In genomic region chr17:3683054-3683511, GRCh38 we compare ENCODE assay signal across 8 cellular contexts. TPM values are rescaled to one million over a fixed set of nuclear protein-coding genes. Genes with fewer than 3 reads are reported as not detected.
DNase-seq lines count a peak whose midpoint lies in the region; ATAC-seq, FAIRE-seq and TF ChIP-seq lines count a peak whose summit lies in the region.

No MANE protein-coding gene starts in this region.

- no peak for ATAC-seq in lung (ENCODE audit: insufficient read depth, low FRiP score)
- no peak for ATAC-seq in thoracic aorta (ENCODE audit: insufficient number of reproducible peaks, low FRiP score, low read depth)

- TF ChIP-seq CTCF in GM12873 (IDR thresholded peaks at IDR 0.05; ENCODE audit: insufficient read depth, low read depth, low read length, missing control alignments) (peak; percentile 99), HL-60 (IDR thresholded peaks at IDR 0.05; ENCODE audit: insufficient read depth, low read length) (peak; percentile 39), VCaP (conservative IDR thresholded peaks at IDR 0.05) (peak; percentile 97), bronchial epithelial cell (IDR thresholded peaks at IDR 0.05; ENCODE audit: insufficient read depth, low read length, severe bottlenecking) (peak; percentile 96), lung (IDR thresholded peaks at IDR 0.05; ENCODE audit: control extremely low read depth, extremely low read depth) (peak; percentile 52), thoracic aorta (IDR thresholded peaks at IDR 0.05) (peak; percentile 69)

- 28 to 33% methylated on average over 10 of the region's 10 CpGs for WGBS in lung, 2 donors

- DNase-seq in HL-60 (ENCODE audit: low read depth in 1 of 2, low spot score in 1 of 2) (peak in 1 of 2 experiments; percentile 18), bronchial epithelial cell (ENCODE audit: low read depth) (no peak), lung (ENCODE audit: low spot score) (no peak), thoracic aorta (ENCODE audit: low spot score) (no peak), NCI-H345 treated with DMSO at 0.1 percent for 48 hours (lab: John Stamatoyannopoulos, UW; ENCODE audit: unreplicated experiment) (no peak), posterior vena cava (ENCODE audit: low spot score) (no peak)

- H3K4me3 ChIP-seq in HL-60 (replicated peaks; ENCODE audit: insufficient read depth, low read length) (no peak overlapping the region), bronchial epithelial cell (ENCODE audit: low read depth, low read length) (no peak overlapping the region), lung (no peak overlapping the region), thoracic aorta (no peak overlapping the region)

- H3K4me1 ChIP-seq in lung (ENCODE audit: control insufficient read depth in 2 of 2, insufficient read depth in 2 of 2, low read length in 2 of 2) (no peaks in the 10 kb centered on the region), thoracic aorta (ENCODE audit: control insufficient read depth in 1 of 2, low read depth in 2 of 2) (no peaks in the 10 kb centered on the region)

- no peak overlapping the region for H3K27ac ChIP-seq in HL-60 (replicated peaks)
- no peak overlapping the region for H3K27ac ChIP-seq in VCaP
- no peak overlapping the region for H3K27ac ChIP-seq in lung (ENCODE audit: low read depth in 1 of 2, low read length in 1 of 2)
- no peak overlapping the region for H3K27ac ChIP-seq in thoracic aorta

- intact Hi-C loops in posterior vena cava (cut with DNase I), result no loop called here

- no peaks in the 10 kb centered on the region for H3K9me3 ChIP-seq in lung (ENCODE audit: control insufficient read depth in 2 of 2, insufficient read depth in 1 of 2, low read length in 1 of 2)
- no peaks in the 10 kb centered on the region for H3K9me3 ChIP-seq in thoracic aorta

- H3K27me3 ChIP-seq in HL-60 (ENCODE audit: insufficient read depth, poor library complexity, severe bottlenecking), result no peaks in the 10 kb centered on the region
- H3K27me3 ChIP-seq in bronchial epithelial cell (ENCODE audit: control insufficient read depth, insufficient read depth, low read length), result peaks cover 4% of the 10 kb centered on the region
- no peaks in the 10 kb centered on the region for H3K27me3 ChIP-seq in lung (ENCODE audit: control insufficient read depth, insufficient read depth)
- no peaks in the 10 kb centered on the region for H3K27me3 ChIP-seq in thoracic aorta (replicated peaks; ENCODE audit: insufficient read depth)

- H3K36me3 ChIP-seq in bronchial epithelial cell (ENCODE audit: control insufficient read depth, insufficient read depth, low read length) (no peaks in the 10 kb centered on the region), lung (ENCODE audit: control insufficient read depth in 2 of 2, insufficient read depth in 2 of 2, low read length in 2 of 2) (no peaks in the 10 kb centered on the region), thoracic aorta (no peaks in the 10 kb centered on the region)

- no peak for FAIRE-seq in bronchial epithelial cell (lab: Jason Lieb, UNC)

RNA-seq across cellular contexts. Expression of gene P2RX5, which starts 12.9 kb away (rescaled TPM):
- total RNA-seq in bronchial epithelial cell, result 0.38 and 0.53 TPM in 2 replicates
- 1 to 10 TPM; 2.0 to 4.7 TPM for total RNA-seq in lung
- 1 to 10 TPM; 1.3 to 4.7 TPM for polyA plus RNA-seq in lung
- 1 to 10 TPM in 1 of 2 donors, not detected in 1; 2.3 TPM for total RNA-seq in thoracic aorta
- 1 to 10 TPM in 1 of 2 donors, under 1 TPM in 1; 0.93 to 2.0 TPM for total RNA-seq in posterior vena cava

RNA-seq across cellular contexts. Expression of gene EMC6, which starts 14.5 kb away (rescaled TPM):
- 21.3 and 26.1 TPM in 2 replicates for total RNA-seq in bronchial epithelial cell
- total RNA-seq in lung, result 10 to 100 TPM; 10.9 to 40.0 TPM
- 10 to 100 TPM; 85.0 to 93.4 TPM for polyA plus RNA-seq in lung
- total RNA-seq in thoracic aorta, result 10 to 100 TPM; 10.8 to 17.6 TPM
- total RNA-seq in posterior vena cava, result 10 to 100 TPM; 23.7 to 24.7 TPM

RNA-seq across cellular contexts. Expression of gene TAX1BP3, which starts 14.7 kb away (rescaled TPM):
- total RNA-seq in bronchial epithelial cell (150 and 200 TPM in 2 replicates), lung (100 to 1,000 TPM in 1 of 2 donors, 10 to 100 TPM in 1; 71.0 to 146 TPM), thoracic aorta (100 to 1,000 TPM; 127 to 243 TPM), posterior vena cava (100 to 1,000 TPM; 106 to 126 TPM)
- 100 to 1,000 TPM in 1 of 2 donors, 10 to 100 TPM in 1; 69.7 to 123 TPM for polyA plus RNA-seq in lung

RNA-seq across cellular contexts. Expression of gene HASPIN, which starts 40.6 kb away (rescaled TPM):
- total RNA-seq in bronchial epithelial cell (0.53 and 0.64 TPM in 2 replicates), lung (1 to 10 TPM in 1 of 2 donors, under 1 TPM in 1; 0.55 to 1.1 TPM), thoracic aorta (under 1 TPM in 1 of 2 donors, not detected in 1; 0.41 TPM), posterior vena cava (under 1 TPM in 1 of 2 donors, not detected in 1; 0.24 TPM)
- polyA plus RNA-seq in lung, result under 1 TPM; 0.24 to 0.47 TPM

RNA-seq across cellular contexts. Expression of gene CTNS, which starts 46.5 kb away (rescaled TPM):
- total RNA-seq in bronchial epithelial cell (15.0 and 31.3 TPM in 2 replicates), lung (10 to 100 TPM; 14.3 to 24.9 TPM), thoracic aorta (10 to 100 TPM in 1 of 2 donors, 1 to 10 TPM in 1; 6.6 to 23.3 TPM), posterior vena cava (10 to 100 TPM in 1 of 2 donors, 1 to 10 TPM in 1; 9.2 to 11.7 TPM)
- 10 to 100 TPM in 1 of 2 donors, 1 to 10 TPM in 1; 7.7 to 24.1 TPM for polyA plus RNA-seq in lung

Comparison
In these comparisons a context has a peak if more than half of its experiments do, and no peak if none do; other contexts are left out.
1. CTCF ChIP-seq: peak in every context shown above with its lines; median percentile 99 in GM12873; 97 in VCaP; 96 in bronchial epithelial cell; 69 in thoracic aorta; 52 in lung; 39 in HL-60.